In the genomic region with DNA sequence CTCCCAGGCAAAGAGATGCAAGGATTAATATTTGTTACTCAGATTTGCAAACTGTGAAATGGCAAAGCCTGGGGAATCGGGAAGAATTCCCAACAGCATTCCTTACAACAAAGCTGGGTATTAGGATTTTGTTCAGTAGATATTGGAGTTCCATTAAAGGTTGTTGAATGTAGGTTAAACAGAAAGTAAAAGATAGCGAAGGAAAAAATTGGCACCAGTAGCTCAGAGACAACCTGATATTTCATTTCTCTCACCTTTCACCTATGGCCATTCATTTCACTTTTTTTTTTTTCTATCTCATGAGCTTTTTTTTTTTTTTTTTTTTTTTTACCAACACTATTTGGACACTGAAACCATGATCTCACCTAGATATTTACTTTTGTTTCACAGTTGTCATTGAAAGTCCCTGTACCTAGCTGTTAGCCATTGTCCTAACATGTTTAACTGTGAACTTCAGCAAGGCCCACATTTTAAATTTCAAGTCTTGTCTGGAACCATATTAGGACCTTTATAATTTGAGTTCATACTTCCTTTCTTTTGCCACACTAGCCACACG, we compare ENCODE assay signal across 2 cellular contexts.
TF ChIP-seq lines count a peak whose summit lies in the region.

No MANE protein-coding gene starts in this region.

TF ChIP-seq in HepG2, 621 proteins besides CTCF, POLR2A, EP300 and RAD21 (continued from another document):
- TF ChIP-seq, protein P1, sequence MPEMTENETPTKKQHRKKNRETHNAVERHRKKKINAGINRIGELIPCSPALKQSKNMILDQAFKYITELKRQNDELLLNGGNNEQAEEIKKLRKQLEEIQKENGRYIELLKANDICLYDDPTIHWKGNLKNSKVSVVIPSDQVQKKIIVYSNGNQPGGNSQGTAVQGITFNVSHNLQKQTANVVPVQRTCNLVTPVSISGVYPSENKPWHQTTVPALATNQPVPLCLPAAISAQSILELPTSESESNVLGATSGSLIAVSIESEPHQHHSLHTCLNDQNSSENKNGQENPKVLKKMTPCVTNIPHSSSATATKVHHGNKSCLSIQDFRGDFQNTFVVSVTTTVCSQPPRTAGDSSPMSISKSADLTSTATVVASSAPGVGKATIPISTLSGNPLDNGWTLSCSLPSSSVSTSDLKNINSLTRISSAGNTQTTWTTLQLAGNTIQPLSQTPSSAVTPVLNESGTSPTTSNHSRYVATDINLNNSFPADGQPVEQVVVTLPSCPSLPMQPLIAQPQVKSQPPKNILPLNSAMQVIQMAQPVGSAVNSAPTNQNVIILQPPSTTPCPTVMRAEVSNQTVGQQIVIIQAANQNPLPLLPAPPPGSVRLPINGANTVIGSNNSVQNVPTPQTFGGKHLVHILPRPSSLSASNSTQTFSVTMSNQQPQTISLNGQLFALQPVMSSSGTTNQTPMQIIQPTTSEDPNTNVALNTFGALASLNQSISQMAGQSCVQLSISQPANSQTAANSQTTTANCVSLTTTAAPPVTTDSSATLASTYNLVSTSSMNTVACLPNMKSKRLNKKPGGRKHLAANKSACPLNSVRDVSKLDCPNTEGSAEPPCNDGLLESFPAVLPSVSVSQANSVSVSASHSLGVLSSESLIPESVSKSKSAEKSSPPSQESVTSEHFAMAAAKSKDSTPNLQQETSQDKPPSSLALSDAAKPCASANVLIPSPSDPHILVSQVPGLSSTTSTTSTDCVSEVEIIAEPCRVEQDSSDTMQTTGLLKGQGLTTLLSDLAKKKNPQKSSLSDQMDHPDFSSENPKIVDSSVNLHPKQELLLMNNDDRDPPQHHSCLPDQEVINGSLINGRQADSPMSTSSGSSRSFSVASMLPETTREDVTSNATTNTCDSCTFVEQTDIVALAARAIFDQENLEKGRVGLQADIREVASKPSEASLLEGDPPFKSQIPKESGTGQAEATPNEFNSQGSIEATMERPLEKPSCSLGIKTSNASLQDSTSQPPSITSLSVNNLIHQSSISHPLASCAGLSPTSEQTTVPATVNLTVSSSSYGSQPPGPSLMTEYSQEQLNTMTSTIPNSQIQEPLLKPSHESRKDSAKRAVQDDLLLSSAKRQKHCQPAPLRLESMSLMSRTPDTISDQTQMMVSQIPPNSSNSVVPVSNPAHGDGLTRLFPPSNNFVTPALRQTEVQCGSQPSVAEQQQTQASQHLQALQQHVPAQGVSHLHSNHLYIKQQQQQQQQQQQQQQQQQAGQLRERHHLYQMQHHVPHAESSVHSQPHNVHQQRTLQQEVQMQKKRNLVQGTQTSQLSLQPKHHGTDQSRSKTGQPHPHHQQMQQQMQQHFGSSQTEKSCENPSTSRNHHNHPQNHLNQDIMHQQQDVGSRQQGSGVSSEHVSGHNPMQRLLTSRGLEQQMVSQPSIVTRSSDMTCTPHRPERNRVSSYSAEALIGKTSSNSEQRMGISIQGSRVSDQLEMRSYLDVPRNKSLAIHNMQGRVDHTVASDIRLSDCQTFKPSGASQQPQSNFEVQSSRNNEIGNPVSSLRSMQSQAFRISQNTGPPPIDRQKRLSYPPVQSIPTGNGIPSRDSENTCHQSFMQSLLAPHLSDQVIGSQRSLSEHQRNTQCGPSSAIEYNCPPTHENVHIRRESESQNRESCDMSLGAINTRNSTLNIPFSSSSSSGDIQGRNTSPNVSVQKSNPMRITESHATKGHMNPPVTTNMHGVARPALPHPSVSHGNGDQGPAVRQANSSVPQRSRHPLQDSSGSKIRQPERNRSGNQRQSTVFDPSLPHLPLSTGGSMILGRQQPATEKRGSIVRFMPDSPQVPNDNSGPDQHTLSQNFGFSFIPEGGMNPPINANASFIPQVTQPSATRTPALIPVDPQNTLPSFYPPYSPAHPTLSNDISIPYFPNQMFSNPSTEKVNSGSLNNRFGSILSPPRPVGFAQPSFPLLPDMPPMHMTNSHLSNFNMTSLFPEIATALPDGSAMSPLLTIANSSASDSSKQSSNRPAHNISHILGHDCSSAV (CRISPR knock-in tag; IDR thresholded peaks at IDR 0.05; ENCODE audit: borderline replicate concordance), result no peak
- TF ChIP-seq YEATS2 (CRISPR knock-in tag; IDR thresholded peaks at IDR 0.05; ENCODE audit: borderline replicate concordance), result no peak

TF ChIP-seq in GM12878, 131 proteins besides CTCF, POLR2A, EP300 and RAD21 (continued from another document):
- TF ChIP-seq, protein P2, sequence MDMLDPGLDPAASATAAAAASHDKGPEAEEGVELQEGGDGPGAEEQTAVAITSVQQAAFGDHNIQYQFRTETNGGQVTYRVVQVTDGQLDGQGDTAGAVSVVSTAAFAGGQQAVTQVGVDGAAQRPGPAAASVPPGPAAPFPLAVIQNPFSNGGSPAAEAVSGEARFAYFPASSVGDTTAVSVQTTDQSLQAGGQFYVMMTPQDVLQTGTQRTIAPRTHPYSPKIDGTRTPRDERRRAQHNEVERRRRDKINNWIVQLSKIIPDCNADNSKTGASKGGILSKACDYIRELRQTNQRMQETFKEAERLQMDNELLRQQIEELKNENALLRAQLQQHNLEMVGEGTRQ (IDR thresholded peaks at IDR 0.05; ENCODE audit: borderline replicate concordance, low read depth, low read length), result no peak
- TF ChIP-seq CBX3 (IDR thresholded peaks at IDR 0.05; ENCODE audit: borderline replicate concordance, low read depth), result no peak
- TF ChIP-seq, protein P3, sequence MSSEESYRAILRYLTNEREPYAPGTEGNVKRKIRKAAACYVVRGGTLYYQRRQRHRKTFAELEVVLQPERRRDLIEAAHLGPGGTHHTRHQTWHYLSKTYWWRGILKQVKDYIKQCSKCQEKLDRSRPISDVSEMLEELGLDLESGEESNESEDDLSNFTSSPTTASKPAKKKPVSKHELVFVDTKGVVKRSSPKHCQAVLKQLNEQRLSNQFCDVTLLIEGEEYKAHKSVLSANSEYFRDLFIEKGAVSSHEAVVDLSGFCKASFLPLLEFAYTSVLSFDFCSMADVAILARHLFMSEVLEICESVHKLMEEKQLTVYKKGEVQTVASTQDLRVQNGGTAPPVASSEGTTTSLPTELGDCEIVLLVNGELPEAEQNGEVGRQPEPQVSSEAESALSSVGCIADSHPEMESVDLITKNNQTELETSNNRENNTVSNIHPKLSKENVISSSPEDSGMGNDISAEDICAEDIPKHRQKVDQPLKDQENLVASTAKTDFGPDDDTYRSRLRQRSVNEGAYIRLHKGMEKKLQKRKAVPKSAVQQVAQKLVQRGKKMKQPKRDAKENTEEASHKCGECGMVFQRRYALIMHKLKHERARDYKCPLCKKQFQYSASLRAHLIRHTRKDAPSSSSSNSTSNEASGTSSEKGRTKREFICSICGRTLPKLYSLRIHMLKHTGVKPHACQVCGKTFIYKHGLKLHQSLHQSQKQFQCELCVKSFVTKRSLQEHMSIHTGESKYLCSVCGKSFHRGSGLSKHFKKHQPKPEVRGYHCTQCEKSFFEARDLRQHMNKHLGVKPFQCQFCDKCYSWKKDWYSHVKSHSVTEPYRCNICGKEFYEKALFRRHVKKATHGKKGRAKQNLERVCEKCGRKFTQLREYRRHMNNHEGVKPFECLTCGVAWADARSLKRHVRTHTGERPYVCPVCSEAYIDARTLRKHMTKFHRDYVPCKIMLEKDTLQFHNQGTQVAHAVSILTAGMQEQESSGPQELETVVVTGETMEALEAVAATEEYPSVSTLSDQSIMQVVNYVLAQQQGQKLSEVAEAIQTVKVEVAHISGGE (CRISPR knock-in tag; IDR thresholded peaks at IDR 0.05), result no peak
- no peak for TF ChIP-seq SMAD1 (IDR thresholded peaks at IDR 0.05; ENCODE audit: low read depth, partially characterized antibody)
- no peak for TF ChIP-seq RBBP5 (conservative IDR thresholded peaks at IDR 0.05)
